In genomic region chr11:45799562-45799961, GRCh38 we compare ENCODE assay signal across 1 cellular context.
TF ChIP-seq lines count a peak whose summit lies in the region.

No MANE protein-coding gene starts in this region.

TF ChIP-seq in HEK293, 187 proteins besides CTCF, POLR2A, EP300 and RAD21 (continued from another document):
- TF ChIP-seq ZBTB11 (tag by site-specific recombination; conservative IDR thresholded peaks at IDR 0.05; ENCODE audit: low read depth) (peak; percentile 50; the same call in 1 of the 2 replicates), ZNF837 (tag by site-specific recombination; IDR thresholded peaks at IDR 0.05) (no peak), ZNF645 (tag by site-specific recombination; IDR thresholded peaks at IDR 0.05) (no peak), ZNF501 (tag by site-specific recombination; IDR thresholded peaks at IDR 0.05) (no peak), KLF16 (tag by site-specific recombination; IDR thresholded peaks at IDR 0.05) (no peak), ZNF529 (tag by site-specific recombination; IDR thresholded peaks at IDR 0.05; ENCODE audit: insufficient replicate concordance) (no peak), ZBTB21 (tag by site-specific recombination; IDR thresholded peaks at IDR 0.05) (no peak), ZNF426 (tag by site-specific recombination; IDR thresholded peaks at IDR 0.05) (peak; percentile 46), FEZF1 (tag by site-specific recombination; IDR thresholded peaks at IDR 0.05) (no peak), ZNF202 (tag by site-specific recombination; IDR thresholded peaks at IDR 0.05; ENCODE audit: borderline replicate concordance) (no peak), OSR2 (tag by site-specific recombination; IDR thresholded peaks at IDR 0.05) (no peak), ZNF473 (tag by site-specific recombination; IDR thresholded peaks at IDR 0.05) (no peak), RBAK (tag by site-specific recombination; IDR thresholded peaks at IDR 0.05) (no peak), ZNF423 (tag by site-specific recombination; IDR thresholded peaks at IDR 0.05) (no peak), TSHZ1 (tag by site-specific recombination; IDR thresholded peaks at IDR 0.05; ENCODE audit: borderline replicate concordance) (no peak), SP2 (tag by site-specific recombination; IDR thresholded peaks at IDR 0.05) (no peak), ZNF623 (tag by site-specific recombination; IDR thresholded peaks at IDR 0.05) (peak; percentile 42; the same call in 1 of the 2 replicates), ZNF560 (tag by site-specific recombination; IDR thresholded peaks at IDR 0.05; ENCODE audit: borderline replicate concordance) (0 out of 2 replicates have a peak, but pooled peaks have one; percentile 6), ZNF518A (tag by site-specific recombination; conservative IDR thresholded peaks at IDR 0.05; ENCODE audit: low read depth) (peak; percentile 60; the same call in 1 of the 2 replicates), ZNF266 (tag by site-specific recombination; IDR thresholded peaks at IDR 0.05; ENCODE audit: low read depth) (no peak), ZNF692 (tag by site-specific recombination; IDR thresholded peaks at IDR 0.05) (no peak), ZNF621 (tag by site-specific recombination; IDR thresholded peaks at IDR 0.05) (no peak), ZNF488 (tag by site-specific recombination; IDR thresholded peaks at IDR 0.05) (no peak), TRIM28 (IDR thresholded peaks at IDR 0.05; ENCODE audit: borderline replicate concordance, low read length) (no peak), ZFP69B (tag by site-specific recombination; IDR thresholded peaks at IDR 0.05) (no peak)
